Comparison of ENCODE assay signal across 27 cellular contexts in genomic region chr18:13403786-13404549, GRCh38.
"Had no signal": no experiment of that assay in that cellular context is flagged by ENCODE, and none has a peak within 500 bp of the region (broad histone marks: within the 10 kb centered on the region; RNA-seq: fewer than 3 reads in every experiment).

No MANE protein-coding gene starts in this region.

- H3K4me3 ChIP-seq: dorsolateral prefrontal cortex, gastrocnemius medialis, mucosa of descending colon, ovary, psoas muscle, skin epidermis, spleen, transverse colon had no signal

- DNase-seq: cerebellar nuclear complex; dorsolateral prefrontal cortex; effector CD8-positive, alpha-beta T cell; endodermal cell; foreskin fibroblast; gastrocnemius medialis; kidney; mesenchymal stem cell; mucosa of descending colon; naive B cell; ovary; posterior cingulate gyrus; psoas muscle; right cardiac atrium; spleen; stimulated activated CD4-positive, alpha-beta T cell treated with anti-CD3 and anti-CD28 coated beads, Interleukin-4, amount 100 ng/mL, for 4 hours; stimulated activated naive B cell treated with anti-CD40 and anti-IgM and Interleukin-4, amounts not matched to agents 10 μg/mL and 1 μg/mL and 100 μg/mL, for 72 hours; transverse colon had no signal

- H3K36me3 ChIP-seq: gastrocnemius medialis, ovary, spleen, transverse colon had no signal

- H3K4me1 Mint-ChIP-seq: endodermal cell; mesothelial cell of epicardium; naive B cell; stimulated activated naive B cell treated with anti-CD40 and anti-IgM and Interleukin-4, amounts not matched to agents 10 μg/mL and 1 μg/mL and 100 μg/mL, for 72 hours had no signal

- H3K9me3 Mint-ChIP-seq: endodermal cell; mesothelial cell of epicardium; naive B cell; natural killer cell treated with Interleukin-12 subunit alpha and Interleukin-12 subunit beta and Interleukin-15 and Interleukin-18, amount 100 ng/mL, for 72 hours; neural crest cell; stimulated activated naive B cell treated with anti-CD40 and anti-IgM and Interleukin-4, amounts not matched to agents 10 μg/mL and 1 μg/mL and 100 μg/mL, for 72 hours; stimulated activated naive CD8-positive, alpha-beta T cell treated with anti-CD3 and anti-CD28 coated beads, Interleukin-15, Interleukin-2, amounts not matched to agents 100 ng/mL and 50 ng/mL, for 24 hours had no signal

- H3K27ac Mint-ChIP-seq: endodermal cell; mesothelial cell of epicardium; natural killer cell treated with Interleukin-12 subunit alpha and Interleukin-12 subunit beta and Interleukin-15 and Interleukin-18, amount 100 ng/mL, for 72 hours; stimulated activated naive B cell treated with anti-CD40 and anti-IgM and Interleukin-4, amounts not matched to agents 10 μg/mL and 1 μg/mL and 100 μg/mL, for 72 hours; stimulated activated naive CD8-positive, alpha-beta T cell treated with anti-CD3 and anti-CD28 coated beads, Interleukin-15, Interleukin-2, amounts not matched to agents 100 ng/mL and 50 ng/mL, for 24 hours had no signal

- H3K9me3 ChIP-seq: gastrocnemius medialis, mucosa of descending colon, ovary, psoas muscle, spleen, transverse colon had no signal

- H3K4me1 ChIP-seq: spleen, transverse colon had no signal

- ATAC-seq: esophagus mucosa; gastrocnemius medialis; left lobe of liver; mucosa of descending colon; natural killer cell treated with Interleukin-12 subunit alpha and Interleukin-12 subunit beta and Interleukin-15 and Interleukin-18, amount 100 ng/mL, for 72 hours; psoas muscle; right cardiac atrium; stimulated activated naive B cell treated with anti-CD40 and anti-IgM and Interleukin-4, amounts not matched to agents 10 μg/mL and 1 μg/mL and 100 μg/mL, for 72 hours had no signal

- H3K27me3 ChIP-seq: dorsolateral prefrontal cortex, gastrocnemius medialis, ovary, spleen, transverse colon had no signal

- H3K27ac ChIP-seq: dorsolateral prefrontal cortex, epithelial cell of prostate, gastrocnemius medialis, ovary, psoas muscle, skin epidermis, spleen, transverse colon had no signal

- H3K4me3 Mint-ChIP-seq: endodermal cell; mesothelial cell of epicardium; naive B cell; natural killer cell treated with Interleukin-12 subunit alpha and Interleukin-12 subunit beta and Interleukin-15 and Interleukin-18, amount 100 ng/mL, for 72 hours; neural crest cell; stimulated activated naive B cell treated with anti-CD40 and anti-IgM and Interleukin-4, amounts not matched to agents 10 μg/mL and 1 μg/mL and 100 μg/mL, for 72 hours; stimulated activated naive CD8-positive, alpha-beta T cell treated with anti-CD3 and anti-CD28 coated beads, Interleukin-15, Interleukin-2, amounts not matched to agents 100 ng/mL and 50 ng/mL, for 24 hours had no signal

- H3K27me3 Mint-ChIP-seq: naive B cell; natural killer cell treated with Interleukin-12 subunit alpha and Interleukin-12 subunit beta and Interleukin-15 and Interleukin-18, amount 100 ng/mL, for 72 hours; stimulated activated naive B cell treated with anti-CD40 and anti-IgM and Interleukin-4, amounts not matched to agents 10 μg/mL and 1 μg/mL and 100 μg/mL, for 72 hours; stimulated activated naive CD8-positive, alpha-beta T cell treated with anti-CD3 and anti-CD28 coated beads, Interleukin-15, Interleukin-2, amounts not matched to agents 100 ng/mL and 50 ng/mL, for 24 hours had no signal

- H3K36me3 Mint-ChIP-seq: mesothelial cell of epicardium; naive B cell; natural killer cell treated with Interleukin-12 subunit alpha and Interleukin-12 subunit beta and Interleukin-15 and Interleukin-18, amount 100 ng/mL, for 72 hours; stimulated activated naive B cell treated with anti-CD40 and anti-IgM and Interleukin-4, amounts not matched to agents 10 μg/mL and 1 μg/mL and 100 μg/mL, for 72 hours had no signal

- FAIRE-seq: colon, kidney had no signal
